In the genomic region with DNA sequence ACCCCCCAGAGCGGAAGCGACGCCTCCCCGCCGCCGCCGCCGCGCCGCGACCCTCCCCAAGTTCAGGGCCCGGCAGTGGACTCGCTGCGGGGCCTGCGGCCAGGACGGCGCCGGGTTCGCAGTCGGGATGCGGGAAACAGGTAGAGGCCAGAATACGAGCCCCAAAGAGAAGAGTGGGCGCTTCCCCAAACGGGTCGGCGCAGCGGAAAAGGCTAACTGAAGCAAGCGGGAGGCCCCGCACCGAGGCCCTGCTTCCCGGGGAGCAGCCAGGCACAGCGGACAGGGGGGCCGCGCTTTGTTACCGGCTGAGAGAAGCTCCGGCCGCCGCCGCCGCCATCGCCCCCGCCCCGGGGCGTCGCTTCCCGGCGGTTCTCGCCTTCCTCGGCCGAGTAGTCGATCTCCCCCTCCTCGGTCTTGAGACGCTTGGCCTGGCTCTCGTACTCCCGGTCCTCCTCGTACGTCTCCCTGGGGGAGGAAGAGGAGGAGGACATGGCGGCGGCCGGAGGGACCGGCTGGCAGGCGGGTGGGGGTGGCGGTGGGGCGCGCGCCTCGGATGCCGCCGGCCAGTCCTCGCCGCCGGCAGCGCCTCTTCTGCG, we compare ENCODE assay signal across 8 cellular contexts. TPM values are rescaled to one million over a fixed set of nuclear protein-coding genes. Genes with fewer than 3 reads are reported as not detected.
DNase-seq lines count a peak whose midpoint lies in the region; ATAC-seq and TF ChIP-seq lines count a peak whose summit lies in the region.

No MANE protein-coding gene starts in this region.

- WGBS in esophagus, 2 donors, result 0 to 1% methylated on average over 53 to 74 of the region's 74 CpGs

- H3K9me3 ChIP-seq in Loucy (ENCODE audit: insufficient read depth, low read depth, low read length), result no peaks in the 10 kb centered on the region
- H3K9me3 ChIP-seq in esophagus (ENCODE audit: control insufficient read depth in 2 of 2, insufficient read depth in 1 of 2, low read depth in 1 of 2, low read length in 1 of 2), result no peaks in the 10 kb centered on the region
- no peaks in the 10 kb centered on the region for H3K9me3 ChIP-seq in tibial artery

- peak overlapping the region; percentile 83 for H3K4me2 ChIP-seq in Loucy (ENCODE audit: low read depth, low read length, poor library complexity, severe bottlenecking)

- no peaks in the 10 kb centered on the region for H3K9me2 ChIP-seq in Loucy (replicated peaks; ENCODE audit: low read depth, low read length)

- H3F3A ChIP-seq in Loucy (ENCODE audit: low read depth), result peaks cover 3% of the 10 kb centered on the region

- H3K4me1 ChIP-seq in Loucy (ENCODE audit: insufficient read depth, low read length, poor library complexity, severe bottlenecking), result peaks cover 51% of the 10 kb centered on the region
- peaks cover 0 to 3% of the 10 kb centered on the region in 2 donors for H3K4me1 ChIP-seq in esophagus (ENCODE audit: control insufficient read depth in 2 of 2, insufficient read depth in 2 of 2, low read length in 1 of 2)
- H3K4me1 ChIP-seq in tibial artery, result peaks cover 0 to 39% (median 19%) of the 10 kb centered on the region in 4 donors

- peak overlapping the region; percentile 90 for H3K4me3 ChIP-seq in Loucy (ENCODE audit: low read length, poor library complexity, severe bottlenecking)
- H3K4me3 ChIP-seq in esophagus (ENCODE audit: low read depth in 1 of 2, low read length in 2 of 2), result peak overlapping the region; percentile 84 to 93
- peak overlapping the region; percentile 64 to 74 for H3K4me3 ChIP-seq in tibial artery

- H3K36me3 Mint-ChIP-seq in natural killer cell, result no peaks in the 10 kb centered on the region

- intact Hi-C loops in natural killer cell (cut with micrococcal nuclease), result loop anchor here (5.0 kb wide), 2 partner anchors 65 to 140 kb away; a partner anchor contains a TSS
- intact Hi-C loops in tibial artery (cut with DNase I; ENCODE audit: low total_unique reads), result loop anchor here (2.0 to 5.0 kb wide), 2 partner anchors 65 to 149 kb away; a partner anchor contains a TSS

- ATAC-seq in GM21576 (IDR thresholded peaks at IDR 0.05; ENCODE audit: unreplicated experiment) (peak; percentile 10), natural killer cell (peak; percentile 11 to 37 (median 27))

- peaks cover 14 to 16% of the 10 kb centered on the region in 2 donors for H3K27me3 Mint-ChIP-seq in natural killer cell (ENCODE audit: low read depth in 2 of 2)

- TF ChIP-seq CTCF in Loucy (conservative IDR thresholded peaks at IDR 0.05; ENCODE audit: low read length) (no peak), natural killer cell (IDR thresholded peaks at IDR 0.05) (no peak), tibial artery (IDR thresholded peaks at IDR 0.05) (no peak)

- H4K20me1 ChIP-seq in Loucy (ENCODE audit: insufficient read depth, low read length, poor library complexity, severe bottlenecking), result peaks cover 43% of the 10 kb centered on the region

- H3K27me3 ChIP-seq in Loucy (ENCODE audit: insufficient read depth, low read length, poor library complexity, severe bottlenecking) (peaks cover 8% of the 10 kb centered on the region), esophagus (ENCODE audit: control insufficient read depth in 1 of 2, insufficient read depth in 2 of 2, low read length in 2 of 2) (no peaks in the 10 kb centered on the region), tibial artery (no peaks in the 10 kb centered on the region)

- H3K9ac ChIP-seq in Loucy (ENCODE audit: low read depth, low read length, poor library complexity, severe bottlenecking), result peak overlapping the region; percentile 86

- H3K36me3 ChIP-seq in Loucy (ENCODE audit: insufficient read depth, low read length) (no peaks in the 10 kb centered on the region), esophagus (ENCODE audit: control insufficient read depth in 2 of 2, insufficient read depth in 2 of 2, low read length in 1 of 2) (no peaks in the 10 kb centered on the region), tibial artery (no peaks in the 10 kb centered on the region)

- peaks cover 53% of the 10 kb centered on the region for H3K79me2 ChIP-seq in Loucy (ENCODE audit: insufficient read depth, low read length)

- DNase-seq in CD1c-positive myeloid dendritic cell (ENCODE audit: extremely low spot score) (peak; percentile 52), activated T-cell treated with anti-CD3 and anti-CD28 coated beads for 48 hours (ENCODE audit: low read depth) (peak; percentile 28), natural killer cell (peak; percentile 27), tibial artery (peak; percentile 35 to 85), middle frontal gyrus (ENCODE audit: extremely low spot score, low spot score) (no peak)

- H3K9me3 Mint-ChIP-seq in natural killer cell, result no peaks in the 10 kb centered on the region

- peak overlapping the region; percentile 89 for H3K4me3 Mint-ChIP-seq in natural killer cell

- H3K4me1 Mint-ChIP-seq in natural killer cell, result peaks cover 13 to 23% of the 10 kb centered on the region in 2 donors

- H3K27ac Mint-ChIP-seq in natural killer cell, result peak overlapping the region; percentile 26 to 77

- H3K27ac ChIP-seq in esophagus (ENCODE audit: low read depth in 2 of 2, low read length in 1 of 2) (peak overlapping the region; percentile 94 to 98), tibial artery (peak overlapping the region; percentile 94 to 97)

- H2AFZ ChIP-seq in Loucy (ENCODE audit: low read length), result peak overlapping the region; percentile 98

RNA-seq across cellular contexts. Expression of a gene that starts 0.5 kb away (rescaled TPM):
- polyA plus RNA-seq in esophagus, result 1 to 10 TPM; 5.4 to 9.6 TPM
- 10 to 100 TPM in 1 of 3 donors, 1 to 10 TPM in 2; 7.3 to 18.4 (median 8.8) TPM for total RNA-seq in natural killer cell
